In the genomic region with DNA sequence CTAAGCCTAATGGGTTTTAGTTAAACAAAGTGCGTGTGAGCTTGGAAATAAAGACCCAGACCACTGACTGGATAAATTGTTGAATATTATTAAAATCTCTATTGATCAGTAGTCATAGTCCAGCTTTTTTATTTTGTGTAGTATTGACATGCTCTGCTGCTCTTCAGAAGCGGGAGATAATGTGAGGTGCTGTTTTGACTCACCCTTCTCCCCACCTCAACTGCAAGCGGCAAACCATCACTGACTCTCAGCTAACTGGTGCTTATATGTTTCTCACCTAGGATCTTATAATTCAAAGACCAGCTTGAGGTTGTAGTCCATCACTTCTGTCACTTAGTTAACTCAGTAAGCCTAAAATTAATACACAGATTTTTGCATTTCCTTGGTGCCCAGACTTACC, we compare ENCODE assay signal across 28 cellular contexts.
DNase-seq lines count a peak whose midpoint lies in the region; ATAC-seq and TF ChIP-seq lines count a peak whose summit lies in the region.
"Had no signal": no experiment of that assay in that cellular context is flagged by ENCODE, and none has a peak within 500 bp of the region (broad histone marks: within the 10 kb centered on the region; RNA-seq: fewer than 3 reads in every experiment).

No MANE protein-coding gene starts in this region.

- ATAC-seq in GM18861 (IDR thresholded peaks at IDR 0.05; ENCODE audit: unreplicated experiment) (peak; percentile 79), GM21717 (IDR thresholded peaks at IDR 0.05; ENCODE audit: unreplicated experiment) (peak; percentile 55), HG03175 (IDR thresholded peaks at IDR 0.05; ENCODE audit: unreplicated experiment) (peak; percentile 88), HG02970 (IDR thresholded peaks at IDR 0.05; ENCODE audit: low FRiP score, unreplicated experiment) (no peak)
- ATAC-seq: activated CD4-positive, CD25-positive, alpha-beta regulatory T cell treated with anti-CD3 and anti-CD28 coated beads, Interleukin-2, amount 50 U/mL, for 24 hours; right lobe of liver; T-cell had no signal

- no peak for TF ChIP-seq CTCF in GM12865 (IDR thresholded peaks at IDR 0.05; ENCODE audit: insufficient read depth, low read depth, low read length, missing control alignments)

- H3K27me3 ChIP-seq in CD8-positive, alpha-beta memory T cell (ENCODE audit: insufficient read depth, low read length, poor library complexity, severe bottlenecking), result no peaks in the 10 kb centered on the region
- H3K27me3 ChIP-seq: dorsolateral prefrontal cortex, right lobe of liver, SJSA1 had no signal

- no peak overlapping the region for H3K4me3 Mint-ChIP-seq in CD8-positive, alpha-beta memory T cell
- H3K4me3 Mint-ChIP-seq in T-helper 2 cell treated with Interferon-gamma antibody and Interleukin-4, amounts not matched to agents 5 μg/mL and 100 μg/mL, for 36 hours, result no peak overlapping the region
- H3K4me3 Mint-ChIP-seq: activated CD4-positive, alpha-beta memory T cell treated with anti-CD3 and anti-CD28 coated beads for 36 hours; central memory CD8-positive, alpha-beta T cell; neural crest cell; T-cell had no signal

- H3K4me3 ChIP-seq in GM12865 (ENCODE audit: low read depth, low read length), result no peak overlapping the region
- H3K4me3 ChIP-seq in CD8-positive, alpha-beta memory T cell (ENCODE audit: low read length), result no peak overlapping the region
- H3K4me3 ChIP-seq: dorsolateral prefrontal cortex, right lobe of liver, SJSA1 had no signal

- H3K27me3 Mint-ChIP-seq in CD8-positive, alpha-beta memory T cell, result peaks cover 4 to 6% of the 10 kb centered on the region in 2 donors
- H3K27me3 Mint-ChIP-seq in T-helper 2 cell treated with Interferon-gamma antibody and Interleukin-4, amounts not matched to agents 5 μg/mL and 100 μg/mL, for 36 hours (ENCODE audit: low read depth), result peaks cover 7% of the 10 kb centered on the region

- CTCF ChIA-PET in CD8-positive, alpha-beta memory T cell (lab: Charles Lee), result interaction anchor here (1.3 kb wide), 1 partner anchor 13 kb away, joined by 3 read pairs; no protein-coding TSS in a partner anchor

- no peaks in the 10 kb centered on the region for H3K4me1 Mint-ChIP-seq in CD8-positive, alpha-beta memory T cell
- no peaks in the 10 kb centered on the region for H3K4me1 Mint-ChIP-seq in T-helper 2 cell treated with Interferon-gamma antibody and Interleukin-4, amounts not matched to agents 5 μg/mL and 100 μg/mL, for 36 hours (ENCODE audit: low read depth)
- H3K4me1 Mint-ChIP-seq: central memory CD8-positive, alpha-beta T cell; T-cell had no signal

- no peaks in the 10 kb centered on the region for H3K4me1 ChIP-seq in CD8-positive, alpha-beta memory T cell (ENCODE audit: insufficient read depth, low read length)
- H3K4me1 ChIP-seq: right lobe of liver, SJSA1 had no signal

- H3K36me3 ChIP-seq in CD8-positive, alpha-beta memory T cell (ENCODE audit: insufficient read depth, low read length), result no peaks in the 10 kb centered on the region
- H3K36me3 ChIP-seq: right lobe of liver, SJSA1 had no signal

- POLR2A ChIA-PET in CD8-positive, alpha-beta memory T cell (lab: Charles Lee), result no interaction called here

- DNase-seq in GM12865 (ENCODE audit: low read depth), result peak; percentile 34
- no peak for DNase-seq in CD8-positive, alpha-beta memory T cell
- no peak for DNase-seq in islet precursor cell
- no peak for DNase-seq in T-helper 2 cell treated with Interferon-gamma antibody and Interleukin-4, amounts not matched to agents 5 μg/mL and 100 μg/mL, for 36 hours (ENCODE audit: low spot score)
- DNase-seq: activated CD4-positive, alpha-beta memory T cell treated with anti-CD3 and anti-CD28 coated beads for 36 hours; activated effector memory CD4-positive, alpha-beta T cell treated with anti-CD3 and anti-CD28 coated beads, Interleukin-2, amount 50 U/mL, for 16 hours; AML-193; dorsolateral prefrontal cortex; GOT3; Karpas-422; kidney glomerular epithelial cell; NCI-H1694; NCI-H2171; NCI-H526; right lobe of liver; stimulated activated CD4-positive, alpha-beta T cell treated with anti-CD3 and anti-CD28 coated beads, Interleukin-12 subunit alpha, Interleukin-12 subunit beta, amount 100 ng/mL, for 4 hours; stimulated activated CD4-positive, alpha-beta T cell treated with anti-CD3 and anti-CD28 coated beads, Interleukin-4, amount 100 ng/mL, for 4 hours; stimulated activated naive CD4-positive, alpha-beta T cell; T-cell had no signal

- H3K9me3 ChIP-seq in CD8-positive, alpha-beta memory T cell (ENCODE audit: low read length), result no peaks in the 10 kb centered on the region
- H3K9me3 ChIP-seq: right lobe of liver, SJSA1 had no signal

- no peak overlapping the region for H3K27ac ChIP-seq in CD8-positive, alpha-beta memory T cell (ENCODE audit: low read depth, low read length)
- H3K27ac ChIP-seq: dorsolateral prefrontal cortex, HL-60, right lobe of liver, SJSA1 had no signal

- no peaks in the 10 kb centered on the region for H3K36me3 Mint-ChIP-seq in CD8-positive, alpha-beta memory T cell
- H3K36me3 Mint-ChIP-seq in T-helper 2 cell treated with Interferon-gamma antibody and Interleukin-4, amounts not matched to agents 5 μg/mL and 100 μg/mL, for 36 hours (ENCODE audit: low read depth), result no peaks in the 10 kb centered on the region
- H3K36me3 Mint-ChIP-seq: activated CD4-positive, alpha-beta memory T cell treated with anti-CD3 and anti-CD28 coated beads for 36 hours; T-cell had no signal

- no peaks in the 10 kb centered on the region for H3K9me3 Mint-ChIP-seq in CD8-positive, alpha-beta memory T cell
- H3K9me3 Mint-ChIP-seq in T-helper 2 cell treated with Interferon-gamma antibody and Interleukin-4, amounts not matched to agents 5 μg/mL and 100 μg/mL, for 36 hours, result no peaks in the 10 kb centered on the region
- H3K9me3 Mint-ChIP-seq: activated CD4-positive, alpha-beta memory T cell treated with anti-CD3 and anti-CD28 coated beads for 36 hours; central memory CD8-positive, alpha-beta T cell; neural crest cell; T-cell had no signal

- H3K27ac Mint-ChIP-seq in CD8-positive, alpha-beta memory T cell, result no peak overlapping the region
- H3K27ac Mint-ChIP-seq in T-helper 2 cell treated with Interferon-gamma antibody and Interleukin-4, amounts not matched to agents 5 μg/mL and 100 μg/mL, for 36 hours, result no peak overlapping the region
- H3K27ac Mint-ChIP-seq: activated CD4-positive, alpha-beta memory T cell treated with anti-CD3 and anti-CD28 coated beads for 36 hours; T-cell had no signal
